ENCODE assay signal across 1 cellular context in genomic region chr19:35104361-35104760, GRCh38.
A peak's percentile ranks its signal among the peaks of the same experiment; 100 is the strongest.
TF ChIP-seq lines count a peak whose summit lies in the region.

No MANE protein-coding gene starts in this region.

TF ChIP-seq in HepG2, 621 proteins besides CTCF, POLR2A, EP300 and RAD21:
- no peak for TF ChIP-seq ZFP36 (IDR thresholded peaks at IDR 0.05; ENCODE audit: borderline replicate concordance, low read depth, low read length, partially characterized antibody)
- TF ChIP-seq KAT8 (CRISPR knock-in tag; IDR thresholded peaks at IDR 0.05), result no peak
- TF ChIP-seq, protein P1, sequence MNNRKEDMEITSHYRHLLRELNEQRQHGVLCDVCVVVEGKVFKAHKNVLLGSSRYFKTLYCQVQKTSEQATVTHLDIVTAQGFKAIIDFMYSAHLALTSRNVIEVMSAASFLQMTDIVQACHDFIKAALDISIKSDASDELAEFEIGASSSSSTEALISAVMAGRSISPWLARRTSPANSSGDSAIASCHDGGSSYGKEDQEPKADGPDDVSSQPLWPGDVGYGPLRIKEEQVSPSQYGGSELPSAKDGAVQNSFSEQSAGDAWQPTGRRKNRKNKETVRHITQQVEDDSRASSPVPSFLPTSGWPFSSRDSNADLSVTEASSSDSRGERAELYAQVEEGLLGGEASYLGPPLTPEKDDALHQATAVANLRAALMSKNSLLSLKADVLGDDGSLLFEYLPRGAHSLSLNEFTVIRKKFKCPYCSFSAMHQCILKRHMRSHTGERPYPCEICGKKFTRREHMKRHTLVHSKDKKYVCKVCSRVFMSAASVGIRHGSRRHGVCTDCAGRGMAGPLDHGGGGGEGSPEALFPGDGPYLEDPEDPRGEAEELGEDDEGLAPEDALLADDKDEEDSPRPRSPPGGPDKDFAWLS (CRISPR knock-in tag; IDR thresholded peaks at IDR 0.05; ENCODE audit: borderline replicate concordance), result no peak
- 0 out of 2 replicates have a peak, but pooled peaks have one; percentile 43 for TF ChIP-seq HNRNPL (IDR thresholded peaks at IDR 0.05; ENCODE audit: low read depth, low read length)
